In the genomic region with DNA sequence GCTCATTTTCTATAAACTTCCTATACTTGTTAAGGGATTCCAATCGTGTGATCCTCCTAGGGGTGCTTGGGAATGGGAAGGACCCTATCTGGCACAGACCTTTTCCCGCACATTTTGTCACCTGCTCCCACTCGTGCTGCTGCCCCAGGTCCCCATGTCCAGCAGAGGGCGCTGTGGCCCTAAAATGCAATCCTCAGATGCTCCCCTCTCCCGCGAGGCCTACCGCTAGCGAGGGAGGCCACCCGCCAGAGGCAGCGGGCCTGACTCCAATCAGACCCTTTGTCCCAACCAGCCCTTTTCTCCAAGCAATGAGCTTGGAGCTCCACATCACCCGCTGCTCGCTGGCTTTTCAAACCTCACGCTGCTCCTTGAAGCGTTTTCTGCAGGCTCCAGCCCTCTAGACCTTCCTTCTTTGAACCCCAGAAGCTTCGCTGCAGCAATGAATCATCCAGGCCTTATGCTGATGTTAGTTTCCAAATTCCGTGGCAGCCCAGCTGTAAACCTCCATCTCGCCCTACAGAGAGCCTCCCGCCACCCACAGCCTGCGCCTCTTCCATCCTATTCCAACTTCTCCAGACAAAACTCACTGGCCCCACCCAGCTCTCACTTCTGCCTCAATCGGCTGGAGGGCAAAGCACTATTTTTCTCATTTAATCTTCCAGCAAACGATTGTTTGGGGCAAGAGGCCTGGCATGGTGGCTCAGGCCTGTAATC, we compare ENCODE assay signal across 8 cellular contexts. TPM values are rescaled to one million over a fixed set of nuclear protein-coding genes. Genes with fewer than 3 reads are reported as not detected.
DNase-seq lines count a peak whose midpoint lies in the region; ATAC-seq and TF ChIP-seq lines count a peak whose summit lies in the region.

No MANE protein-coding gene starts in this region.

- no peak for TF ChIP-seq EP300 in upper lobe of left lung (IDR thresholded peaks at IDR 0.05)

- no peaks in the 10 kb centered on the region for H3K36me3 Mint-ChIP-seq in activated naive CD4-positive, alpha-beta T cell treated with anti-CD3 and anti-CD28 coated beads, Interleukin-2, amount 50 U/mL, for 72 hours

- no peak for TF ChIP-seq POLR2A in upper lobe of left lung (IDR thresholded peaks at IDR 0.05)

- peaks cover 10 to 20% (median 12%) of the 10 kb centered on the region in 4 donors for H3K4me1 ChIP-seq in upper lobe of left lung

- H3K79me2 ChIP-seq in SU-DHL-6 (ENCODE audit: insufficient read depth, low read length) = no peaks in the 10 kb centered on the region

- peak overlapping the region in 1 of 2 donors; percentile 61 for H3K27ac Mint-ChIP-seq in activated naive CD4-positive, alpha-beta T cell treated with anti-CD3 and anti-CD28 coated beads, Interleukin-2, amount 50 U/mL, for 72 hours

- WGBS in upper lobe of left lung, 2 donors = 36 to 38% methylated on average over 19 to 21 of the region's 21 CpGs

- H3K9me3 Mint-ChIP-seq in activated naive CD4-positive, alpha-beta T cell treated with anti-CD3 and anti-CD28 coated beads, Interleukin-2, amount 50 U/mL, for 72 hours = no peaks in the 10 kb centered on the region

- ATAC-seq in activated naive CD4-positive, alpha-beta T cell treated with anti-CD3 and anti-CD28 coated beads, Interleukin-2, amount 50 U/mL, for 72 hours = peak; percentile 94 to 96
- ATAC-seq in Right ventricle myocardium superior (ENCODE audit: poor library complexity) = peak; percentile 96
- peak; percentile 90 to 94 for ATAC-seq in upper lobe of left lung (ENCODE audit: low FRiP score in 2 of 2)
- ATAC-seq in HG03196 (IDR thresholded peaks at IDR 0.05; ENCODE audit: unreplicated experiment) = no peak

- intact Hi-C loops in Right ventricle myocardium superior (cut with DNase I) = loop anchor here (1.0 kb wide), 1 partner anchor 103 kb away; no protein-coding TSS in a partner anchor

- H3K9ac ChIP-seq in SU-DHL-6 (ENCODE audit: low read length) = no peak overlapping the region

- H3K4me3 ChIP-seq in SU-DHL-6 (ENCODE audit: insufficient read depth, low read length, poor library complexity, severe bottlenecking) (no peak overlapping the region), upper lobe of left lung (peak overlapping the region in 1 of 4 donors; percentile 22)

- H3K9me2 ChIP-seq in SU-DHL-6 (replicated peaks; ENCODE audit: insufficient read depth, low read length) = no peaks in the 10 kb centered on the region

- H3K27me3 ChIP-seq in SU-DHL-6 (ENCODE audit: low read length) = no peaks in the 10 kb centered on the region
- H3K27me3 ChIP-seq in upper lobe of left lung = no peaks in the 10 kb centered on the region

- DNase-seq in NCI-H1417 (lab: John Stamatoyannopoulos, UW) (peak; percentile 78 to 91 (median 84)), Right ventricle myocardium superior (peak; percentile 93), pons (ENCODE audit: low spot score) (peak; percentile 68), upper lobe of left lung (peak; percentile 81 to 87)
- peak; percentile 76 to 94 for DNase-seq in activated naive CD4-positive, alpha-beta T cell treated with anti-CD3 and anti-CD28 coated beads, Interleukin-2, amount 50 U/mL, for 72 hours (ENCODE audit: low spot score in 2 of 2)

- no peaks in the 10 kb centered on the region for H4K20me1 ChIP-seq in SU-DHL-6 (ENCODE audit: low read depth, low read length)

- H3K4me2 ChIP-seq in SU-DHL-6 (ENCODE audit: low read depth, low read length, poor library complexity, severe bottlenecking) = no peak overlapping the region

- H3K27ac ChIP-seq in SU-DHL-6 (ENCODE audit: low read depth, low read length) (no peak overlapping the region), upper lobe of left lung (peak overlapping the region in 1 of 4 donors; percentile 12)

- H3K9me3 ChIP-seq in SU-DHL-6 (ENCODE audit: insufficient read depth, low read length) (no peaks in the 10 kb centered on the region), upper lobe of left lung (no peaks in the 10 kb centered on the region)

- H3F3A ChIP-seq in SU-DHL-6 (ENCODE audit: insufficient read depth) = no peaks in the 10 kb centered on the region

- peak overlapping the region; percentile 35 for H2AFZ ChIP-seq in SU-DHL-6 (ENCODE audit: low read depth, low read length, severe bottlenecking)

- H3K36me3 ChIP-seq in SU-DHL-6 (ENCODE audit: low read length) (no peaks in the 10 kb centered on the region), upper lobe of left lung (no peaks in the 10 kb centered on the region)

- TF ChIP-seq CTCF in GM12873 (IDR thresholded peaks at IDR 0.05; ENCODE audit: insufficient read depth, low read depth, low read length, missing control alignments) (peak; percentile 97), SU-DHL-6 (IDR thresholded peaks at IDR 0.05; ENCODE audit: insufficient read depth, low read length, poor library complexity, severe bottlenecking) (peak; percentile 94), upper lobe of left lung (IDR thresholded peaks at IDR 0.05) (peak; percentile 91 to 95 (median 93))

RNA-seq across cellular contexts. Expression of a gene that starts 23.6 kb away (rescaled TPM):
- total RNA-seq in activated naive CD4-positive, alpha-beta T cell treated with anti-CD3 and anti-CD28 coated beads, Interleukin-2, amount 50 U/mL, for 72 hours = under 1 TPM in 1 of 2 donors, not detected in 1; 0.27 TPM
- total RNA-seq in Right ventricle myocardium superior (2.6 TPM), upper lobe of left lung (10 to 100 TPM in 2 of 6 donors, 1 to 10 TPM in 4; 4.2 to 12.9 (median 7.5) TPM)

RNA-seq across cellular contexts. Expression of a gene that starts 30.5 kb away (rescaled TPM):
- total RNA-seq in activated naive CD4-positive, alpha-beta T cell treated with anti-CD3 and anti-CD28 coated beads, Interleukin-2, amount 50 U/mL, for 72 hours = 10 to 100 TPM; 39.3 to 46.2 TPM
- total RNA-seq in Right ventricle myocardium superior (17.9 TPM), upper lobe of left lung (10 to 100 TPM; 27.2 to 74.5 (median 44.1) TPM)
